Comparison of ENCODE assay signal across 24 cellular contexts in genomic region chr15:48654799-48655198, GRCh38. TPM values are rescaled to one million over a fixed set of nuclear protein-coding genes. Genes with fewer than 3 reads are reported as not detected.
DNase-seq lines count a peak whose midpoint lies in the region; ATAC-seq and TF ChIP-seq lines count a peak whose summit lies in the region.
"Had no signal": no experiment of that assay in that cellular context is flagged by ENCODE, and none has a peak within 500 bp of the region (broad histone marks: within the 10 kb centered on the region; RNA-seq: fewer than 3 reads in every experiment).

No MANE protein-coding gene starts in this region.

- H4K91ac ChIP-seq in mesenchymal stem cell (ENCODE audit: low read length): no peak overlapping the region

- H3K4me1 ChIP-seq in heart right ventricle: peaks cover 0 to 4% (median 0%) of the 10 kb centered on the region in 9 donors
- no peaks in the 10 kb centered on the region for H3K4me1 ChIP-seq in mesenchymal stem cell (ENCODE audit: control insufficient read depth, insufficient read depth, low read depth, low read length)
- H3K4me1 ChIP-seq in osteoblast (ENCODE audit: insufficient read depth, low read length): no peaks in the 10 kb centered on the region
- H3K4me1 ChIP-seq: BE2C had no signal

- no peak overlapping the region for H2BK15ac ChIP-seq in mesenchymal stem cell (ENCODE audit: low read depth, poor library complexity, severe bottlenecking)

- no peak overlapping the region for H2BK5ac ChIP-seq in mesenchymal stem cell (ENCODE audit: low read depth, low read length, poor library complexity, severe bottlenecking)

- H2BK12ac ChIP-seq in mesenchymal stem cell (ENCODE audit: low read length in 2 of 2): no peak overlapping the region

- H3K79me2 ChIP-seq in osteoblast (ENCODE audit: insufficient read depth, low read length): no peaks in the 10 kb centered on the region

- no peak overlapping the region for H2AFZ ChIP-seq in mesenchymal stem cell (ENCODE audit: low read depth, low read length)
- no peak overlapping the region for H2AFZ ChIP-seq in osteoblast (ENCODE audit: low read length)

- no peaks in the 10 kb centered on the region for H3K9me3 ChIP-seq in heart right ventricle
- no peaks in the 10 kb centered on the region for H3K9me3 ChIP-seq in mesenchymal stem cell (ENCODE audit: control insufficient read depth, low read length)
- no peaks in the 10 kb centered on the region for H3K9me3 ChIP-seq in osteoblast (ENCODE audit: low read depth, low read length)
- H3K9me3 ChIP-seq: BE2C, MG63 had no signal

- H3K18ac ChIP-seq in mesenchymal stem cell (ENCODE audit: low read depth in 1 of 2, low read length in 2 of 2): no peak overlapping the region

- H3K36me3 ChIP-seq in heart right ventricle (no peaks in the 10 kb centered on the region), mesenchymal stem cell (ENCODE audit: control insufficient read depth in 1 of 2, insufficient read depth in 2 of 2, low read depth in 1 of 2, low read length in 2 of 2) (no peaks in the 10 kb centered on the region), osteoblast (ENCODE audit: insufficient read depth, low read length) (no peaks in the 10 kb centered on the region)
- H3K36me3 ChIP-seq: BE2C, MG63 had no signal

- H3K27me3 ChIP-seq in heart right ventricle (no peaks in the 10 kb centered on the region), mesenchymal stem cell (ENCODE audit: control insufficient read depth in 1 of 2, insufficient read depth in 1 of 2, low read length in 2 of 2) (no peaks in the 10 kb centered on the region), osteoblast (ENCODE audit: insufficient read depth, low read length) (no peaks in the 10 kb centered on the region)
- H3K27me3 ChIP-seq: BE2C, MG63 had no signal

- DNase-seq in Right ventricle myocardium inferior (ENCODE audit: missing footprints) (no peak), cardiac septum (ENCODE audit: low spot score) (no peak), heart right ventricle (no peak), mesenchymal stem cell (no peak), SIG-M5 treated with dmso at 0.1 percent for 504 hours (lab: John Stamatoyannopoulos, UW; ENCODE audit: unreplicated experiment) (no peak), osteoblast (ENCODE audit: insufficient read length, low spot score, missing footprints) (no peak), SHP77 treated with DMSO at 0.1 percent for 48 hours (lab: John Stamatoyannopoulos, UW) (no peak)
- DNase-seq: 8988T; ACHN; BE2C; CD8-positive, alpha-beta memory T cell; DMS 273 treated with DMSO at 0.1 percent for 48 hours; DND-41; IMR-90; KG1; MG63; NCI-H1105 treated with DMSO at 0.1 percent for 48 hours; NCI-H2029; NCI-H446; NCI-H526; NCI-H82; NK-92 treated with Interleukin-12 subunit alpha and Interleukin-12 subunit beta, amount 100 ng/mL, for 24 hours; PC-3 had no signal

- no peak for TF ChIP-seq CTCF in heart right ventricle (IDR thresholded peaks at IDR 0.05)
- no peak for TF ChIP-seq CTCF in osteoblast (IDR thresholded peaks at IDR 0.05; ENCODE audit: extremely low read depth, low read depth, low read length)

- H3K9ac ChIP-seq in mesenchymal stem cell (ENCODE audit: low read length): peak overlapping the region; percentile 26

- no peak overlapping the region for H2AK5ac ChIP-seq in mesenchymal stem cell (ENCODE audit: low read length, severe bottlenecking)

- intact Hi-C loops in Right ventricle myocardium inferior (cut with DNase I) (no loop called here), cardiac septum (cut with DNase I) (no loop called here), heart right ventricle (cut with DNase I) (loop anchor here in 1 of 10 donors (10.0 kb wide), 2 partner anchors 70 to 140 kb away; no protein-coding TSS in a partner anchor)

- H3K4me2 ChIP-seq in mesenchymal stem cell (ENCODE audit: low read length, poor library complexity, severe bottlenecking) (no peak overlapping the region), osteoblast (ENCODE audit: insufficient read depth, low read length) (no peak overlapping the region)

- no peak overlapping the region for H4K8ac ChIP-seq in mesenchymal stem cell (ENCODE audit: low read length)

- no peak overlapping the region for H2BK120ac ChIP-seq in mesenchymal stem cell (ENCODE audit: low read depth, low read length)

- WGBS in heart right ventricle, 2 donors: 81 to 88% methylated on average over 1 of the region's 1 CpG
- 80% methylated on average over 1 of the region's 1 CpG for WGBS in mesenchymal stem cell

- no peak overlapping the region for H3K14ac ChIP-seq in mesenchymal stem cell (ENCODE audit: low read length in 2 of 2)

- peak; percentile 63 for ATAC-seq in Right ventricle myocardium inferior
- peak in 7 of 8 donors; percentile 41 to 66 (median 59) for ATAC-seq in heart right ventricle
- ATAC-seq: PC-3 had no signal

- H3K79me1 ChIP-seq in mesenchymal stem cell (replicated peaks; ENCODE audit: low read length, poor library complexity, severe bottlenecking): no peaks in the 10 kb centered on the region

- no peaks in the 10 kb centered on the region for H4K20me1 ChIP-seq in osteoblast (ENCODE audit: insufficient read depth, low read length)

- H3K27ac ChIP-seq in heart right ventricle (peak overlapping the region in 8 of 10 donors; percentile 41 to 78 (median 59)), mesenchymal stem cell (ENCODE audit: low read length, poor library complexity, severe bottlenecking) (no peak overlapping the region), osteoblast (ENCODE audit: low read depth, low read length) (no peak overlapping the region)

- H3K4me3 ChIP-seq in heart right ventricle: no peak overlapping the region
- H3K4me3 ChIP-seq in mesenchymal stem cell (ENCODE audit: insufficient read depth in 1 of 2, low read depth in 1 of 2, low read length in 2 of 2): no peak overlapping the region
- no peak overlapping the region for H3K4me3 ChIP-seq in osteoblast (ENCODE audit: insufficient read depth, low read length)
- H3K4me3 ChIP-seq: MG63 had no signal

- no peak overlapping the region for H3K23ac ChIP-seq in mesenchymal stem cell (ENCODE audit: low read length in 2 of 2)

- no peak overlapping the region for H3K4ac ChIP-seq in mesenchymal stem cell (ENCODE audit: low read depth in 1 of 2, low read length in 2 of 2)

RNA-seq across cellular contexts. Expression of gene FBN1, which starts 9.3 kb away (rescaled TPM):
- total RNA-seq in Right ventricle myocardium inferior: 41.0 TPM
- total RNA-seq in cardiac septum: 32.1 TPM
- total RNA-seq in heart right ventricle: 100 to 1,000 TPM in 1 of 10 donors, 10 to 100 TPM in 9; 18.4 to 116 (median 32.9) TPM
- 10 to 100 TPM in 1 of 2 donors, 1 to 10 TPM in 1; 7.0 to 31.8 TPM for polyA plus RNA-seq in heart right ventricle
- 170 TPM for polyA plus RNA-seq in mesenchymal stem cell (2013, experiment 1 of 2)
- 151 TPM for polyA plus RNA-seq in mesenchymal stem cell (2013, experiment 2 of 2)
- 1,453 and 1,556 TPM in 2 replicates for total RNA-seq in osteoblast
- polyA plus RNA-seq: CD14-positive monocyte had no signal

Comparison
In these comparisons a context has a peak if more than half of its experiments do, and no peak if none do; other contexts are left out.
1. H3K27ac ChIP-seq: peak in heart right ventricle (8 of 10); none in mesenchymal stem cell (single experiment) and osteoblast (single experiment).
2. RNA of gene FBN1, which starts 9.3 kb away (total RNA-seq): 1,453 to 1,556 TPM in osteoblast; 41.0 TPM in Right ventricle myocardium inferior (single experiment), 18.4 to 116 TPM in heart right ventricle and 32.1 TPM in cardiac septum (single experiment); every median in the first group is over 10 times any median in the second.